23 cellular contexts compared by ENCODE assay signal in the genomic region with DNA sequence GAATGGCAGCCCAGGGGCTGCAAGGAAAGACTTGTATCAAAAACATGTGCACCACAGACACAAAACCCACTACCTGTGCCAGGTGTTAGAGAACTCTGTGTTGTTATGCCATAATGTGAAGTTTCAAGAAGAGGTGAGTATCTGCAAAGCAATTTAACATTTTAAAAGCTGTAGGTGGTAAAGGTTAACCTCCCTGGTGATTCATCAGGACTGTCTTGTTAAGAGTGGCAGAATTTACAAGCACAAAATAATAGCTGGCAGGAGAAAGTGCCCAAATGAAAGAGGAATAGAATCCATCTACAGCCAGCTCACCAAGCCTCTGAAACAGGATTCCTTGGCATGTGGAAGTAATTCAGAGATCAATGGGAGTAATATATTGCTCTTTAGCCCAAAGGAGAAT.
DNase-seq lines count a peak whose midpoint lies in the region; ATAC-seq, FAIRE-seq and TF ChIP-seq lines count a peak whose summit lies in the region.
"Had no signal": no experiment of that assay in that cellular context is flagged by ENCODE, and none has a peak within 500 bp of the region (broad histone marks: within the 10 kb centered on the region; RNA-seq: fewer than 3 reads in every experiment).

No MANE protein-coding gene starts in this region.

- intact Hi-C loops in left lung (cut with DNase I): no loop called here

- no peaks in the 10 kb centered on the region for H3K4me1 ChIP-seq in left lung

- ATAC-seq in left lung: no peak
- ATAC-seq: Right ventricle myocardium inferior had no signal

- H3K27ac ChIP-seq in 22Rv1 (peak overlapping the region; percentile 38), left lung (no peak overlapping the region)
- H3K27ac ChIP-seq: BLaER1, PC-9 had no signal

- no peak overlapping the region for H3K4me3 ChIP-seq in left lung
- H3K4me3 ChIP-seq: BLaER1, MG63, PC-9 had no signal

- TF ChIP-seq POLR2A in H54 (IDR thresholded peaks at IDR 0.05; ENCODE audit: low read depth, low read length): no peak

- H3K36me3 ChIP-seq in left lung: no peaks in the 10 kb centered on the region
- H3K36me3 ChIP-seq: BLaER1, MG63 had no signal

- no peak for DNase-seq in H54 (ENCODE audit: insufficient read length, low spot score)
- peak; percentile 6 for DNase-seq in RPMI7951 (ENCODE audit: low read depth)
- DNase-seq in fibroblast of peridontal ligament (ENCODE audit: extremely low read depth): peak; percentile 30
- no peak for DNase-seq in T1000 (lab: John Stamatoyannopoulos, UW)
- DNase-seq in NCI-H1417 treated with DMSO at 0.1 percent for 48 hours (lab: John Stamatoyannopoulos, UW): no peak
- DNase-seq in left lung: no peak
- DNase-seq in anterior cingulate cortex (lab: John Stamatoyannopoulos, UW): no peak
- DNase-seq: CD4-positive, alpha-beta memory T cell; HFFc6; IMR-90; MG63; NCI-H1092 treated with DMSO at 0.1 percent for 48 hours; NCI-H1694 treated with DMSO at 0.1 percent for 48 hours; NCI-H510A; NCI-H82; PC-9 had no signal

- no peaks in the 10 kb centered on the region for H3K27me3 ChIP-seq in left lung
- H3K27me3 ChIP-seq: BLaER1, MG63 had no signal

- no peaks in the 10 kb centered on the region for H3K9me3 ChIP-seq in left lung
- H3K9me3 ChIP-seq: BLaER1, MG63 had no signal

- peak; percentile 87 for FAIRE-seq in H54 (lab: Jason Lieb, UNC)
- FAIRE-seq: A204.1, G401.6, H1, HTR-8/SVneo had no signal

- TF ChIP-seq CTCF in 22Rv1 (IDR thresholded peaks at IDR 0.05) (no peak), left lung (IDR thresholded peaks at IDR 0.05) (no peak)

Comparison
In these comparisons a context has a peak if more than half of its experiments do, and no peak if none do; other contexts are left out.
1. DNase-seq: peak in RPMI7951 (single experiment) and fibroblast of peridontal ligament (single experiment); none in H54 (single experiment), T1000 (single experiment), NCI-H1417 treated with DMSO at 0.1 percent for 48 hours (single experiment), left lung (0 of 2) and anterior cingulate cortex (0 of 58).